In genomic region chr3:124748560-124749198, GRCh38 we compare ENCODE assay signal across 23 cellular contexts. TPM values are rescaled to one million over a fixed set of nuclear protein-coding genes. Genes with fewer than 3 reads are reported as not detected.
DNase-seq lines count a peak whose midpoint lies in the region; ATAC-seq and TF ChIP-seq lines count a peak whose summit lies in the region.
"Had no signal": no experiment of that assay in that cellular context is flagged by ENCODE, and none has a peak within 500 bp of the region (broad histone marks: within the 10 kb centered on the region; RNA-seq: fewer than 3 reads in every experiment).

No MANE protein-coding gene starts in this region.

- TF ChIP-seq POLR2A in right lobe of liver (IDR thresholded peaks at IDR 0.05) = no peak

- POLR2A ChIA-PET in activated CD4-positive, alpha-beta T cell treated with anti-CD3 and anti-CD28 coated beads for 36 hours (lab: Charles Lee) = no interaction called here

- H3K27ac ChIP-seq in WERI-Rb-1 = peak overlapping the region; percentile 16
- no peak overlapping the region for H3K27ac ChIP-seq in right lobe of liver
- H3K27ac ChIP-seq: ascending aorta, C4-2B, heart right ventricle, HL-60 had no signal

- intact Hi-C loops in activated CD4-positive, alpha-beta T cell treated with anti-CD3 and anti-CD28 coated beads for 36 hours (cut with DNase I, micrococcal nuclease) = no loop called here
- intact Hi-C loops in right lobe of liver (cut with DNase I) = no loop called here

- H3K27ac Mint-ChIP-seq in activated CD4-positive, alpha-beta T cell treated with anti-CD3 and anti-CD28 coated beads for 36 hours = no peak overlapping the region
- no peak overlapping the region for H3K27ac Mint-ChIP-seq in natural killer cell treated with Interleukin-12 subunit alpha and Interleukin-12 subunit beta and Interleukin-15 and Interleukin-18, amount 100 ng/mL, for 72 hours
- H3K27ac Mint-ChIP-seq: activated naive CD4-positive, alpha-beta T cell treated with anti-CD3 and anti-CD28 coated beads for 36 hours; HFFc6 had no signal

- H3K36me3 Mint-ChIP-seq in activated CD4-positive, alpha-beta T cell treated with anti-CD3 and anti-CD28 coated beads for 36 hours (ENCODE audit: low read depth) = peaks cover 13% of the 10 kb centered on the region
- H3K36me3 Mint-ChIP-seq in natural killer cell treated with Interleukin-12 subunit alpha and Interleukin-12 subunit beta and Interleukin-15 and Interleukin-18, amount 100 ng/mL, for 72 hours = peaks cover 3% of the 10 kb centered on the region
- H3K36me3 Mint-ChIP-seq: naive B cell had no signal

- no peaks in the 10 kb centered on the region for H3K27me3 ChIP-seq in WERI-Rb-1 (ENCODE audit: insufficient read depth, low read depth, severe bottlenecking)
- no peaks in the 10 kb centered on the region for H3K27me3 ChIP-seq in right lobe of liver
- H3K27me3 ChIP-seq: ascending aorta, heart right ventricle had no signal

- TF ChIP-seq CTCF in WERI-Rb-1 (IDR thresholded peaks at IDR 0.05; ENCODE audit: low read depth, low read length) (no peak), right lobe of liver (IDR thresholded peaks at IDR 0.05) (no peak)

- CTCF ChIA-PET in activated CD4-positive, alpha-beta T cell treated with anti-CD3 and anti-CD28 coated beads for 36 hours (lab: Charles Lee) = interaction anchor here (0.6 to 2.5 kb wide), 2 partner anchors 153 to 588 kb away, joined by 3 to 9 read pairs; no protein-coding TSS in a partner anchor

- H3K9me3 Mint-ChIP-seq in activated CD4-positive, alpha-beta T cell treated with anti-CD3 and anti-CD28 coated beads for 36 hours (ENCODE audit: low read depth) = no peaks in the 10 kb centered on the region
- no peaks in the 10 kb centered on the region for H3K9me3 Mint-ChIP-seq in natural killer cell treated with Interleukin-12 subunit alpha and Interleukin-12 subunit beta and Interleukin-15 and Interleukin-18, amount 100 ng/mL, for 72 hours
- H3K9me3 Mint-ChIP-seq: activated naive CD4-positive, alpha-beta T cell treated with anti-CD3 and anti-CD28 coated beads for 36 hours; HFFc6 had no signal

- H3K27me3 Mint-ChIP-seq in activated CD4-positive, alpha-beta T cell treated with anti-CD3 and anti-CD28 coated beads for 36 hours = no peaks in the 10 kb centered on the region
- peaks cover 0 to 3% of the 10 kb centered on the region in 2 donors for H3K27me3 Mint-ChIP-seq in natural killer cell treated with Interleukin-12 subunit alpha and Interleukin-12 subunit beta and Interleukin-15 and Interleukin-18, amount 100 ng/mL, for 72 hours

- no peak overlapping the region for H3K4me3 Mint-ChIP-seq in activated CD4-positive, alpha-beta T cell treated with anti-CD3 and anti-CD28 coated beads for 36 hours
- no peak overlapping the region for H3K4me3 Mint-ChIP-seq in natural killer cell treated with Interleukin-12 subunit alpha and Interleukin-12 subunit beta and Interleukin-15 and Interleukin-18, amount 100 ng/mL, for 72 hours
- H3K4me3 Mint-ChIP-seq: activated naive CD4-positive, alpha-beta T cell treated with anti-CD3 and anti-CD28 coated beads for 36 hours; HFFc6; naive B cell had no signal

- no peak overlapping the region for H3K4me3 ChIP-seq in WERI-Rb-1 (ENCODE audit: low read depth, low read length)
- no peak overlapping the region for H3K4me3 ChIP-seq in right lobe of liver
- H3K4me3 ChIP-seq: ascending aorta, heart right ventricle had no signal

- WGBS in right lobe of liver (ENCODE audit: insufficient coverage, low coverage, low lambda C conversion rate, missing lambda C conversion rate) = 81% methylated on average over 2 of the region's 8 CpGs

- ATAC-seq in activated CD4-positive, alpha-beta T cell treated with anti-CD3 and anti-CD28 coated beads for 36 hours = peak; percentile 30
- ATAC-seq in right lobe of liver = peak; percentile 17 to 42 (median 32)
- ATAC-seq in natural killer cell treated with Interleukin-12 subunit alpha and Interleukin-12 subunit beta and Interleukin-15 and Interleukin-18, amount 100 ng/mL, for 72 hours = no peak

- H3K36me3 ChIP-seq in WERI-Rb-1 (peaks cover 25% of the 10 kb centered on the region), right lobe of liver (peaks cover 0 to 31% (median 12%) of the 10 kb centered on the region in 4 donors)

- no peaks in the 10 kb centered on the region for H3K4me1 ChIP-seq in right lobe of liver
- H3K4me1 ChIP-seq: ascending aorta, heart right ventricle had no signal

- DNase-seq in activated CD4-positive, alpha-beta T cell treated with anti-CD3 and anti-CD28 coated beads for 36 hours = no peak
- no peak for DNase-seq in activated CD4-positive, alpha-beta T cell treated with anti-CD3 and anti-CD28 coated beads for 4 hours
- DNase-seq in ELF-1 (ENCODE audit: low read depth, low spot score) (peak; percentile 38), WERI-Rb-1 (no peak), right lobe of liver (no peak), midbrain (lab: John Stamatoyannopoulos, UW) (no peak), NCI-H2029 treated with DMSO at 0.1 percent for 48 hours (lab: John Stamatoyannopoulos, UW) (no peak)
- DNase-seq in natural killer cell treated with Interleukin-12 subunit alpha and Interleukin-12 subunit beta and Interleukin-15 and Interleukin-18, amount 100 ng/mL, for 72 hours (ENCODE audit: low spot score) = no peak
- DNase-seq: ACHN; activated CD4-positive, alpha-beta T cell treated with anti-CD3 and anti-CD28 coated beads for 48 hours; activated naive CD4-positive, alpha-beta T cell treated with anti-CD3 and anti-CD28 coated beads for 36 hours; activated T-cell treated with anti-CD3 and anti-CD28 coated beads for 4 hours; heart right ventricle; HFFc6; KG1; mammary epithelial cell; naive B cell; NCI-H2029; NCI-H510A; stimulated activated CD4-positive, alpha-beta T cell treated with anti-CD3 and anti-CD28 coated beads, Interleukin-2, amount 100 ng/mL, for 48 hours had no signal

- no peaks in the 10 kb centered on the region for H3K4me1 Mint-ChIP-seq in activated CD4-positive, alpha-beta T cell treated with anti-CD3 and anti-CD28 coated beads for 36 hours
- no peaks in the 10 kb centered on the region for H3K4me1 Mint-ChIP-seq in natural killer cell treated with Interleukin-12 subunit alpha and Interleukin-12 subunit beta and Interleukin-15 and Interleukin-18, amount 100 ng/mL, for 72 hours (ENCODE audit: low read depth in 2 of 2)
- H3K4me1 Mint-ChIP-seq: naive B cell had no signal

- H3K9me3 ChIP-seq in WERI-Rb-1 (ENCODE audit: severe bottlenecking) (no peaks in the 10 kb centered on the region), right lobe of liver (no peaks in the 10 kb centered on the region)
- H3K9me3 ChIP-seq: ascending aorta, heart right ventricle had no signal

RNA-seq across cellular contexts. Expression of gene UMPS, which starts 18.4 kb away (rescaled TPM):
- 10 to 100 TPM; 35.9 to 42.4 TPM for total RNA-seq in activated CD4-positive, alpha-beta T cell treated with anti-CD3 and anti-CD28 coated beads for 36 hours
- 10 to 100 TPM; 17.5 to 29.9 (median 25.5) TPM for total RNA-seq in right lobe of liver
- total RNA-seq in natural killer cell treated with Interleukin-12 subunit alpha and Interleukin-12 subunit beta and Interleukin-15 and Interleukin-18, amount 100 ng/mL, for 72 hours = 10 to 100 TPM; 42.0 to 56.7 TPM

Comparison
In these comparisons a context has a peak if more than half of its experiments do, and no peak if none do; other contexts are left out.
1. ATAC-seq: peak in activated CD4-positive, alpha-beta T cell treated with anti-CD3 and anti-CD28 coated beads for 36 hours (single experiment) and right lobe of liver (4 of 4); none in natural killer cell treated with Interleukin-12 subunit alpha and Interleukin-12 subunit beta and Interleukin-15 and Interleukin-18, amount 100 ng/mL, for 72 hours (0 of 2).